In the genomic region with DNA sequence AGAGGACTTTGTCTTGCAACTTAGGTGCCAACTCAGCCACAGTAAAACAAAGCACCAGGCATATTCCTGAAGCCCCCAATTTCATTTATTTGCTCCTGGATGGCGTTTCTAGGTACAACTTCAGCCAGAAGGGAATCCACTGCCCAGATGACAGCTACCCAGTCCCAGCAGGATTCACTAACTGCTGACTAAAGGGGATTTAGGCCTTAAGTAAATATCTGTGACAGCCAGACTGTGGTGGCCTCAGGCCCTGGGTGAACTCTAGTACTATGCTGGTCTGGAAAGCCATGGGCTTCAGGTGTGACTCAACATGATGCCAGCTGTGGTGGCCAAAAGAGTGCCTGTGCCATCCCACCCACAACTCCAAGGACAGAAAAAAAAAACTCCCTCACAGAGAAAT, we compare ENCODE assay signal across 10 cellular contexts.
"Had no signal": no experiment of that assay in that cellular context is flagged by ENCODE, and none has a peak within 500 bp of the region (broad histone marks: within the 10 kb centered on the region; RNA-seq: fewer than 3 reads in every experiment).

No MANE protein-coding gene starts in this region.

- H3K27ac ChIP-seq: GM23248, HL-60, KMS-11 had no signal

- H3K9ac ChIP-seq: GM23248, KMS-11 had no signal

- ATAC-seq: K562 had no signal

- H3K27ac Mint-ChIP-seq: H9 had no signal

- H3K4me2 ChIP-seq: KMS-11 had no signal

- H3K4me3 Mint-ChIP-seq: H9 had no signal

- H3K4me3 ChIP-seq: GM23248, K562 had no signal

- FAIRE-seq: H54, K562 had no signal

- H2AFZ ChIP-seq: GM23248 had no signal

- DNase-seq: GM23248, GOT3, H9, HCEC 1CT, IMR-90, Karpas-422 had no signal
